In genomic region chr2:119702203-119702917, GRCh38 we compare ENCODE assay signal across 11 cellular contexts.
"Had no signal": no experiment of that assay in that cellular context is flagged by ENCODE, and none has a peak within 500 bp of the region (broad histone marks: within the 10 kb centered on the region; RNA-seq: fewer than 3 reads in every experiment).

No MANE protein-coding gene starts in this region.

- H3K4me3 Mint-ChIP-seq: activated CD4-positive, alpha-beta T cell treated with anti-CD3 and anti-CD28 coated beads, Interleukin-2, amount 10 ng/mL, durations not matched to agents 24 days and 14 days; activated CD8-positive, alpha-beta T cell treated with anti-CD3 and anti-CD28 coated beads for 36 hours; activated naive CD4-positive, alpha-beta T cell treated with anti-CD3 and anti-CD28 coated beads, Interleukin-2, amount 10 ng/mL, durations not matched to agents 7 days and 5 days; activated naive CD8-positive, alpha-beta T cell treated with anti-CD3 and anti-CD28 coated beads, Interleukin-2, amount 50 U/mL, for 24 hours; activated T-cell treated with anti-CD3 and anti-CD28 coated beads, Interleukin-2, amount 50 U/mL, for 4 hours; dendritic cell treated with granulocyte-macrophage colony-stimulating factor and Interleukin-4, amounts not matched to agents 40 ng/mL and 50 ng/mL, for 4 days; nephron; T-helper 2 cell treated with Interferon-gamma antibody and Interleukin-4, amounts not matched to agents 5 μg/mL and 100 μg/mL, for 36 hours had no signal

- DNase-seq: esophagus squamous epithelium had no signal

- H3K36me3 Mint-ChIP-seq: activated naive CD4-positive, alpha-beta T cell treated with anti-CD3 and anti-CD28 coated beads, Interleukin-2, amount 10 ng/mL, durations not matched to agents 7 days and 5 days had no signal

- H3K27me3 Mint-ChIP-seq: activated CD4-positive, alpha-beta T cell treated with anti-CD3 and anti-CD28 coated beads, Interleukin-2, amount 10 ng/mL, durations not matched to agents 24 days and 14 days; activated CD8-positive, alpha-beta T cell treated with anti-CD3 and anti-CD28 coated beads for 36 hours; activated naive CD8-positive, alpha-beta T cell treated with anti-CD3 and anti-CD28 coated beads, Interleukin-2, amount 50 U/mL, for 24 hours had no signal

- H3K4me3 ChIP-seq: esophagus squamous epithelium, lower lobe of right lung had no signal

- H3K36me3 ChIP-seq: brain microvascular endothelial cell, esophagus squamous epithelium, lower lobe of right lung had no signal

- H3K27me3 ChIP-seq: brain microvascular endothelial cell, esophagus squamous epithelium had no signal

- H3K9me3 ChIP-seq: lower lobe of right lung had no signal

- H3K27ac Mint-ChIP-seq: activated CD4-positive, alpha-beta T cell treated with anti-CD3 and anti-CD28 coated beads, Interleukin-2, amount 10 ng/mL, durations not matched to agents 24 days and 14 days; activated CD8-positive, alpha-beta T cell treated with anti-CD3 and anti-CD28 coated beads for 36 hours; activated naive CD4-positive, alpha-beta T cell treated with anti-CD3 and anti-CD28 coated beads, Interleukin-2, amount 10 ng/mL, durations not matched to agents 7 days and 5 days; activated naive CD8-positive, alpha-beta T cell treated with anti-CD3 and anti-CD28 coated beads, Interleukin-2, amount 50 U/mL, for 24 hours; dendritic cell treated with granulocyte-macrophage colony-stimulating factor and Interleukin-4, amounts not matched to agents 40 ng/mL and 50 ng/mL, for 4 days; T-helper 2 cell treated with Interferon-gamma antibody and Interleukin-4, amounts not matched to agents 5 μg/mL and 100 μg/mL, for 36 hours had no signal

- H3K27ac ChIP-seq: brain microvascular endothelial cell, esophagus squamous epithelium, lower lobe of right lung had no signal

- H3K9me3 Mint-ChIP-seq: activated naive CD8-positive, alpha-beta T cell treated with anti-CD3 and anti-CD28 coated beads, Interleukin-2, amount 50 U/mL, for 24 hours; dendritic cell treated with granulocyte-macrophage colony-stimulating factor and Interleukin-4, amounts not matched to agents 40 ng/mL and 50 ng/mL, for 4 days; nephron; T-helper 2 cell treated with Interferon-gamma antibody and Interleukin-4, amounts not matched to agents 5 μg/mL and 100 μg/mL, for 36 hours had no signal

- H3K4me1 ChIP-seq: lower lobe of right lung had no signal
